ENCODE assay signal across 8 cellular contexts in genomic region chr4:20249333-20249732, GRCh38. TPM values are rescaled to one million over a fixed set of nuclear protein-coding genes. Genes with fewer than 3 reads are reported as not detected.
DNase-seq lines count a peak whose midpoint lies in the region; ATAC-seq and TF ChIP-seq lines count a peak whose summit lies in the region.

No MANE protein-coding gene starts in this region.

- no peak overlapping the region for H3K4me3 ChIP-seq in left ventricle myocardium inferior

- H3K27ac ChIP-seq in left ventricle myocardium inferior (replicated peaks), result no peak overlapping the region

- peak; percentile 51 for TF ChIP-seq CTCF in left ventricle myocardium inferior (IDR thresholded peaks at IDR 0.05; ENCODE audit: borderline replicate concordance)

- H3K4me1 ChIP-seq in left ventricle myocardium inferior, result peaks cover 34% of the 10 kb centered on the region

- ATAC-seq in left ventricle myocardium superior (no peak), SK-N-SH treated with all-trans-retinoic acid at 6 μM for 48 hours (peak; percentile 16; the same call in 1 of the 3 replicates), GM21528 (IDR thresholded peaks at IDR 0.05; ENCODE audit: low FRiP score, unreplicated experiment) (no peak)

- peaks cover 35% of the 10 kb centered on the region for H3K27me3 ChIP-seq in left ventricle myocardium inferior (ENCODE audit: low read depth)

- DNase-seq in left ventricle myocardium inferior (no peak), left ventricle myocardium superior (no peak), hepatic stellate cell (ENCODE audit: low spot score) (peak; percentile 45), retina (no peak), NCI-H345 treated with DMSO at 0.1 percent for 48 hours (lab: John Stamatoyannopoulos, UW; ENCODE audit: unreplicated experiment) (no peak)
- DNase-seq in stimulated activated CD4-positive, alpha-beta T cell treated with anti-CD3 and anti-CD28 coated beads, Interleukin-2, amount 100 ng/mL, for 48 hours, result no peak

- H3K9me3 ChIP-seq in left ventricle myocardium inferior (replicated peaks), result no peaks in the 10 kb centered on the region

- no peaks in the 10 kb centered on the region for H3K36me3 ChIP-seq in left ventricle myocardium inferior

- intact Hi-C loops in left ventricle myocardium inferior (cut with micrococcal nuclease), result loop anchor here (10.0 kb wide), 1 partner anchor 1025 kb away; no protein-coding TSS in a partner anchor
- intact Hi-C loops in left ventricle myocardium superior (cut with micrococcal nuclease), result loop anchor here (5.0 kb wide), 1 partner anchor 1027 kb away; no protein-coding TSS in a partner anchor

TF ChIP-seq in SK-N-SH treated with all-trans-retinoic acid at 6 μM for 48 hours, 23 proteins besides CTCF, POLR2A, EP300 and RAD21:
- TF ChIP-seq ZFP30 (CRISPR knock-in tag; IDR thresholded peaks at IDR 0.05), result no peak
- no peak for TF ChIP-seq TOX (CRISPR knock-in tag; IDR thresholded peaks at IDR 0.05; ENCODE audit: borderline replicate concordance)
- TF ChIP-seq ZFP3 (CRISPR knock-in tag; IDR thresholded peaks at IDR 0.05), result no peak
- no peak for TF ChIP-seq PPARA (CRISPR knock-in tag; IDR thresholded peaks at IDR 0.05; ENCODE audit: borderline replicate concordance)
- no peak for TF ChIP-seq PATZ1 (CRISPR knock-in tag; IDR thresholded peaks at IDR 0.05; ENCODE audit: borderline replicate concordance)

RNA-seq across cellular contexts. Expression of gene SLIT2, which starts 2.4 kb away (rescaled TPM):
- total RNA-seq in left ventricle myocardium inferior (6.0 TPM), left ventricle myocardium superior (8.5 TPM)
